In genomic region chr2:28618221-28619141, GRCh38 we compare ENCODE assay signal across 17 cellular contexts.
DNase-seq lines count a peak whose midpoint lies in the region; ATAC-seq, FAIRE-seq and TF ChIP-seq lines count a peak whose summit lies in the region.
"Had no signal": no experiment of that assay in that cellular context is flagged by ENCODE, and none has a peak within 500 bp of the region (broad histone marks: within the 10 kb centered on the region; RNA-seq: fewer than 3 reads in every experiment).

No MANE protein-coding gene starts in this region.

- H3K4me3 ChIP-seq in CD8-positive, alpha-beta memory T cell (ENCODE audit: low read length), result no peak overlapping the region
- H3K4me3 ChIP-seq in H1 (ENCODE audit: extremely low read depth in 1 of 4, insufficient read depth in 2 of 4, low read depth in 3 of 4, low read length in 4 of 4) (no peak overlapping the region), mammary epithelial cell (replicated peaks in 1 of 3; ENCODE audit: insufficient read depth in 1 of 3, low read depth in 2 of 3, low read length in 3 of 3) (no peak overlapping the region)
- H3K4me3 ChIP-seq: cardiac muscle cell, right atrium auricular region had no signal

- no peak overlapping the region for H2BK20ac ChIP-seq in H1 (ENCODE audit: low read length)

- H4K20me1 ChIP-seq in H1 (replicated peaks in 1 of 2; ENCODE audit: control insufficient read depth in 1 of 2, insufficient read depth in 2 of 2, low read length in 2 of 2) (no peaks in the 10 kb centered on the region), mammary epithelial cell (ENCODE audit: insufficient read depth, low read length) (no peaks in the 10 kb centered on the region)

- no peak for TF ChIP-seq CTCF in H1 (IDR thresholded peaks at IDR 0.05; ENCODE audit: control extremely low read depth in 1 of 3, insufficient read depth in 1 of 3, low read depth in 1 of 3, low read length in 3 of 3)
- no peak for TF ChIP-seq CTCF in neural crest cell (conservative IDR thresholded peaks at IDR 0.05)
- TF ChIP-seq CTCF in mammary epithelial cell (conservative IDR thresholded peaks at IDR 0.05 in 1 of 2, IDR thresholded peaks at IDR 0.05 in 1 of 2; ENCODE audit: extremely low read depth in 1 of 2, insufficient read depth in 1 of 2, low read depth in 1 of 2, low read length in 2 of 2), result no peak

- peak overlapping the region; percentile 71; the same call in 1 of the 2 replicates for H2BK12ac ChIP-seq in H1 (ENCODE audit: low read depth, low read length)

- BruUV-seq in mammary epithelial cell (replicated peaks; lab: Mats Ljungman, UMichigan), result no TSS peak

- dilution Hi-C loops in mammary epithelial cell (cut with HindIII; ENCODE audit: low sequenced_read_pairs), result loop anchor here (5.0 kb wide), 2 partner anchors 49 to 129 kb away; no protein-coding TSS in a partner anchor

- H3K56ac ChIP-seq in H1 (replicated peaks; ENCODE audit: insufficient read length, low read depth, low read length), result no peak overlapping the region

- no peaks in the 10 kb centered on the region; the same call in 1 of the 2 replicates for H3K23me2 ChIP-seq in H1 (ENCODE audit: low read depth, low read length)

- H3K4ac ChIP-seq in H1 (replicated peaks; ENCODE audit: insufficient read length, low read depth, low read length), result no peak overlapping the region

- no peaks in the 10 kb centered on the region for H3K36me3 ChIP-seq in CD8-positive, alpha-beta memory T cell (ENCODE audit: insufficient read depth, low read length)
- H3K36me3 ChIP-seq in H1 (ENCODE audit: control insufficient read depth in 2 of 4, insufficient read depth in 4 of 4, low read length in 3 of 4), result no peaks in the 10 kb centered on the region
- no peaks in the 10 kb centered on the region for H3K36me3 ChIP-seq in mammary epithelial cell (ENCODE audit: insufficient read depth, low read length)
- H3K36me3 ChIP-seq: cardiac muscle cell, right atrium auricular region had no signal

- no peaks in the 10 kb centered on the region for H3K36me3 Mint-ChIP-seq in CD8-positive, alpha-beta memory T cell
- H3K36me3 Mint-ChIP-seq in neural crest cell (ENCODE audit: low read depth), result no peaks in the 10 kb centered on the region
- H3K36me3 Mint-ChIP-seq: activated CD4-positive, alpha-beta memory T cell treated with anti-CD3 and anti-CD28 coated beads for 36 hours had no signal

- no peak overlapping the region for H3K4me2 ChIP-seq in H1 (ENCODE audit: insufficient read depth in 1 of 2, low read depth in 2 of 2, low read length in 2 of 2)
- no peak overlapping the region for H3K4me2 ChIP-seq in mammary epithelial cell (ENCODE audit: insufficient read depth, low read depth, low read length)
- H3K4me2 ChIP-seq: KMS-11 had no signal

- peaks cover 98% of the 10 kb centered on the region for H3K4me1 ChIP-seq in CD8-positive, alpha-beta memory T cell (ENCODE audit: insufficient read depth, low read length)
- H3K4me1 ChIP-seq in H1 (replicated peaks in 1 of 4; ENCODE audit: control insufficient read depth in 3 of 4, insufficient read depth in 4 of 4, low read length in 3 of 4), result peaks cover 0 to 5% (median 1%) of the 10 kb centered on the region in 4 experiments; a peak in 3 of 7 replicates
- H3K4me1 ChIP-seq in mammary epithelial cell (ENCODE audit: insufficient read depth, low read length), result peaks cover 37% of the 10 kb centered on the region

- H3K23ac ChIP-seq in H1 (ENCODE audit: insufficient read length), result no peak overlapping the region

- no peaks in the 10 kb centered on the region for H3K79me2 ChIP-seq in H1 (ENCODE audit: control insufficient read depth in 1 of 2, insufficient read depth in 2 of 2, low read length in 2 of 2)
- no peaks in the 10 kb centered on the region for H3K79me2 ChIP-seq in mammary epithelial cell (ENCODE audit: insufficient read depth, low read length)

- TF ChIP-seq RAD21 in Ishikawa (IDR thresholded peaks at IDR 0.05; ENCODE audit: low read depth), result no peak
- TF ChIP-seq RAD21 in H1 (IDR thresholded peaks at IDR 0.05 in 1 of 2, conservative IDR thresholded peaks at IDR 0.05 in 1 of 2; ENCODE audit: low read depth in 2 of 2, low read length in 2 of 2), result no peak

- H3K27me3 ChIP-seq in CD8-positive, alpha-beta memory T cell (ENCODE audit: insufficient read depth, low read length, poor library complexity, severe bottlenecking), result no peaks in the 10 kb centered on the region
- no peaks in the 10 kb centered on the region for H3K27me3 ChIP-seq in H1 (replicated peaks in 1 of 4; ENCODE audit: control insufficient read depth in 3 of 4, extremely low read depth in 1 of 4, insufficient read depth in 3 of 4, low read length in 3 of 4)
- no peaks in the 10 kb centered on the region for H3K27me3 ChIP-seq in mammary epithelial cell (ENCODE audit: insufficient read depth, low read length)
- H3K27me3 ChIP-seq: cardiac muscle cell, right atrium auricular region had no signal

- 0 out of 2 replicates have a peak overlapping the region, but pooled peaks have one; percentile 12 for H3K18ac ChIP-seq in H1 (ENCODE audit: extremely low read depth, low read length)

- H3K27ac Mint-ChIP-seq in CD8-positive, alpha-beta memory T cell, result peak overlapping the region in 7 of 8 donors; percentile 96 to 100 (median 99)
- H3K27ac Mint-ChIP-seq in neural crest cell (ENCODE audit: unreplicated experiment), result peak overlapping the region; percentile 17
- H3K27ac Mint-ChIP-seq: activated CD4-positive, alpha-beta memory T cell treated with anti-CD3 and anti-CD28 coated beads for 36 hours had no signal

- no peaks in the 10 kb centered on the region for H3K79me1 ChIP-seq in H1 (ENCODE audit: low read depth, low read length)

- H2AFZ ChIP-seq in H1 (ENCODE audit: low read length), result 0 out of 2 replicates have a peak overlapping the region, but pooled peaks have one; percentile 70
- H2AFZ ChIP-seq in mammary epithelial cell (ENCODE audit: low read depth, low read length), result no peak overlapping the region

- no peak overlapping the region for H2BK120ac ChIP-seq in H1 (replicated peaks; ENCODE audit: low read depth, low read length)

- CTCF ChIA-PET in CD8-positive, alpha-beta memory T cell (lab: Charles Lee), result interaction anchor here (2.0 to 6.7 kb wide), 2 partner anchors 24 kb away, joined by 13 to 50 read pairs; no protein-coding TSS in a partner anchor
- CTCF ChIA-PET in H1 (lab: Charles Lee; ENCODE audit: partially characterized antibody) (interaction anchor here (1.2 to 3.7 kb wide), 4 partner anchors 11 to 52 kb away, joined by 3 to 16 read pairs (median 10); no protein-coding TSS in a partner anchor), mammary epithelial cell (lab: Charles Lee; ENCODE audit: low non-redundant PET) (interaction anchor here (0.8 kb wide), 1 partner anchor 146 kb away, joined by 4 read pairs; no protein-coding TSS in a partner anchor)

- no peak overlapping the region for H2AK5ac ChIP-seq in H1 (ENCODE audit: low read depth, low read length)

- no peak overlapping the region for H3K27ac ChIP-seq in CD8-positive, alpha-beta memory T cell (ENCODE audit: low read depth, low read length)
- H3K27ac ChIP-seq in H1 (ENCODE audit: low read depth, low read length) (no peak overlapping the region), mammary epithelial cell (ENCODE audit: insufficient read depth, low read depth, low read length) (no peak overlapping the region)
- H3K27ac ChIP-seq: cardiac muscle cell, KMS-11, right atrium auricular region had no signal

- H3K4me1 Mint-ChIP-seq in CD8-positive, alpha-beta memory T cell, result peaks cover 52 to 70% (median 54%) of the 10 kb centered on the region in 3 donors
- H3K4me1 Mint-ChIP-seq in neural crest cell, result peaks cover 22% of the 10 kb centered on the region

- no peak for FAIRE-seq in H1 (lab: Jason Lieb, UNC)
- FAIRE-seq: endometrium, GM18507 had no signal

- intact Hi-C loops in mammary epithelial cell (cut with micrococcal nuclease), result no loop called here

- in situ Hi-C loops in mammary epithelial cell (cut with MboI; ENCODE audit: low sequenced_read_pairs in 2 of 2), result no loop called here

- H3K27me3 Mint-ChIP-seq in CD8-positive, alpha-beta memory T cell, result no peaks in the 10 kb centered on the region
- peaks cover 53% of the 10 kb centered on the region for H3K27me3 Mint-ChIP-seq in neural crest cell (ENCODE audit: low read depth)
- H3K27me3 Mint-ChIP-seq: activated CD4-positive, alpha-beta memory T cell treated with anti-CD3 and anti-CD28 coated beads for 36 hours had no signal

- H4K91ac ChIP-seq in H1 (replicated peaks; ENCODE audit: insufficient read length, low read length), result no peak overlapping the region

- H3K4me3 Mint-ChIP-seq in CD8-positive, alpha-beta memory T cell, result no peak overlapping the region
- H3K4me3 Mint-ChIP-seq in neural crest cell, result no peak overlapping the region
- H3K4me3 Mint-ChIP-seq: activated CD4-positive, alpha-beta memory T cell treated with anti-CD3 and anti-CD28 coated beads for 36 hours had no signal

- WGBS in H1 (ENCODE audit: extremely low coverage in 1 of 2, insufficient coverage in 1 of 2, insufficient read length in 1 of 2, insufficient replicate concordance in 2 of 2, low coverage in 1 of 2, low lambda C conversion rate in 2 of 2, missing lambda C conversion rate in 1 of 2), 2 experiments, result 86% methylated on average over 12 of the region's 12 CpGs; no CpG with 5 or more reads in 1 of the 2 experiments
- WGBS in mammary epithelial cell (ENCODE audit: low coverage, missing lambda C conversion rate), result 95% methylated on average over 8 of the region's 12 CpGs

- H2BK15ac ChIP-seq in H1 (ENCODE audit: low read length), result no peak overlapping the region

- no peak overlapping the region for H2BK5ac ChIP-seq in H1 (ENCODE audit: low read depth, low read length)

- no peak overlapping the region for H3K14ac ChIP-seq in H1 (ENCODE audit: insufficient read length)

- DNase-seq in CD8-positive, alpha-beta memory T cell, result peak in 1 of 5 donors; percentile 24
- DNase-seq in H1 (ENCODE audit: low read depth in 1 of 2, low spot score in 2 of 2), result no peak
- DNase-seq in neural crest cell (ENCODE audit: low read depth, low spot score), result no peak
- DNase-seq in activated T-cell treated with anti-CD3 and anti-CD28 coated beads for 4 hours, result no peak
- no peak for DNase-seq in mammary epithelial cell
- DNase-seq: activated CD4-positive, alpha-beta memory T cell treated with anti-CD3 and anti-CD28 coated beads for 36 hours; activated gamma-delta T cell; glutamatergic neuron; stimulated activated CD4-positive, alpha-beta T cell treated with anti-CD3 and anti-CD28 coated beads, Interleukin-4, amount 100 ng/mL, for 1 hour had no signal

- no peak overlapping the region for H4K5ac ChIP-seq in H1 (ENCODE audit: insufficient read length, low read depth, low read length)

- H3K9me3 Mint-ChIP-seq in CD8-positive, alpha-beta memory T cell, result no peaks in the 10 kb centered on the region
- H3K9me3 Mint-ChIP-seq in neural crest cell, result no peaks in the 10 kb centered on the region
- H3K9me3 Mint-ChIP-seq: activated CD4-positive, alpha-beta memory T cell treated with anti-CD3 and anti-CD28 coated beads for 36 hours had no signal

- no peak for TF ChIP-seq POLR2A in H1 (IDR thresholded peaks at IDR 0.05; ENCODE audit: control extremely low read depth in 1 of 2, low read depth in 2 of 2, low read length in 2 of 2)

- H3K9me3 ChIP-seq in CD8-positive, alpha-beta memory T cell (ENCODE audit: low read length), result no peaks in the 10 kb centered on the region
- H3K9me3 ChIP-seq in H1 (ENCODE audit: insufficient read depth in 2 of 2, low read depth in 1 of 2, low read length in 1 of 2) (no peaks in the 10 kb centered on the region), mammary epithelial cell (replicated peaks; ENCODE audit: insufficient read depth, low read length) (no peaks in the 10 kb centered on the region)
- H3K9me3 ChIP-seq: right atrium auricular region had no signal

- TF ChIP-seq EP300 in Ishikawa (IDR thresholded peaks at IDR 0.05; ENCODE audit: borderline replicate concordance) (peak; percentile 57; the same call in 1 of the 2 replicates), H1 (IDR thresholded peaks at IDR 0.05; ENCODE audit: borderline replicate concordance in 1 of 2, low read depth in 2 of 2, low read length in 2 of 2) (no peak)

- H3K9ac ChIP-seq in H1 (replicated peaks in 1 of 4; ENCODE audit: extremely low read depth in 1 of 4, low read depth in 3 of 4, low read length in 3 of 4) (no peak overlapping the region), mammary epithelial cell (ENCODE audit: insufficient read depth, low read length) (no peak overlapping the region)
- H3K9ac ChIP-seq: KMS-11 had no signal

- POLR2A ChIA-PET in CD8-positive, alpha-beta memory T cell (lab: Charles Lee), result no interaction called here
- POLR2A ChIA-PET in H1 (lab: Charles Lee; ENCODE audit: partially characterized antibody), result interaction anchor here (0.9 kb wide), 1 partner anchor 133 kb away, joined by 3 read pairs; the partner anchor contains the start of gene PPP1CB

- no peak for ATAC-seq in HG02798 (IDR thresholded peaks at IDR 0.05; ENCODE audit: poor library complexity, unreplicated experiment)
- ATAC-seq: left lobe of liver had no signal

- peak overlapping the region; percentile 7; the same call in 1 of the 2 replicates for H4K8ac ChIP-seq in H1 (ENCODE audit: extremely low read depth, insufficient read depth, low read length)
